In the genomic region with DNA sequence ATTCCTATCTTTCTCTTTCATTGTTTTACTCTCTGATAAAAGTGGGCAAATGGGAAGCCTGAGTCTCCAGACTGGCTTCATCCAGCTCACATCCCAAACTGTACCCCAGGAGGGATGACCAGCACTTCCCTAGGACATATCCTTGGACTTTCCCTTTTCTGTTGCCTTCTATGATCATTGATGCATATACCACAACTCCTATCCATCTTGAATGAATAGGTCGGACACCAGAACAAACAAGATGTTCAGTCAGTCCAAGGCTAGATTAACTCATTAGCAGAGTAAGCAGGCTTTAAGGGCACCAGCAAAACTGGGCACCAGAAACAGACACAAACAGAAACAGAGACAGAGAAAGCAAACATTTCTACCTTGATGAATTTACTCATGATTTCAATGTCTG, we compare ENCODE assay signal across 29 cellular contexts.
DNase-seq lines count a peak whose midpoint lies in the region; ATAC-seq, FAIRE-seq and TF ChIP-seq lines count a peak whose summit lies in the region.
"Had no signal": no experiment of that assay in that cellular context is flagged by ENCODE, and none has a peak within 500 bp of the region (broad histone marks: within the 10 kb centered on the region; RNA-seq: fewer than 3 reads in every experiment).

No MANE protein-coding gene starts in this region.

- H3K23ac ChIP-seq in H1 (ENCODE audit: insufficient read length) (no peak overlapping the region), neuronal stem cell (ENCODE audit: low read depth, low read length, poor library complexity) (no peak overlapping the region)

- H3K18ac ChIP-seq in H1 (ENCODE audit: extremely low read depth, low read length) (0 out of 2 replicates have a peak overlapping the region, but pooled peaks have one; percentile 34), neuronal stem cell (ENCODE audit: low read length) (no peak overlapping the region)

- H3K79me2 ChIP-seq in H1 (ENCODE audit: control insufficient read depth in 1 of 2, insufficient read depth in 2 of 2, low read length in 2 of 2) = no peaks in the 10 kb centered on the region

- no peak for TF ChIP-seq RAD21 in H1 (IDR thresholded peaks at IDR 0.05 in 1 of 2, conservative IDR thresholded peaks at IDR 0.05 in 1 of 2; ENCODE audit: low read depth in 2 of 2, low read length in 2 of 2)

- no peak for TF ChIP-seq EP300 in H1 (IDR thresholded peaks at IDR 0.05; ENCODE audit: borderline replicate concordance in 1 of 2, low read depth in 2 of 2, low read length in 2 of 2)

- H3K9ac ChIP-seq in H1 (replicated peaks in 1 of 4; ENCODE audit: extremely low read depth in 1 of 4, low read depth in 3 of 4, low read length in 3 of 4) (no peak overlapping the region), neuronal stem cell (ENCODE audit: low read depth, low read length, poor library complexity) (no peak overlapping the region)
- H3K9ac ChIP-seq: BLaER1 treated with 17β-estradiol and CSF1 and Interleukin-3, amounts not matched to agents 10 nM and 100 nM had no signal

- no peaks in the 10 kb centered on the region for H3K36me3 ChIP-seq in H1 (ENCODE audit: control insufficient read depth in 2 of 4, insufficient read depth in 4 of 4, low read length in 3 of 4)
- H3K36me3 ChIP-seq in neuronal stem cell (replicated peaks in 1 of 2; ENCODE audit: control insufficient read depth in 2 of 2, insufficient read depth in 2 of 2, low read length in 2 of 2) = no peaks in the 10 kb centered on the region
- H3K36me3 ChIP-seq in adrenal gland (replicated peaks in 1 of 2) = no peaks in the 10 kb centered on the region
- H3K36me3 ChIP-seq: BLaER1 treated with 17β-estradiol and CSF1 and Interleukin-3, amounts not matched to agents 10 nM and 100 nM; SJCRH30 had no signal

- no peaks in the 10 kb centered on the region for H3K9me3 ChIP-seq in H1 (ENCODE audit: insufficient read depth in 2 of 2, low read depth in 1 of 2, low read length in 1 of 2)
- H3K9me3 ChIP-seq in neuronal stem cell (replicated peaks in 1 of 2; ENCODE audit: control insufficient read depth in 2 of 2, insufficient read depth in 1 of 2, low read depth in 1 of 2, low read length in 2 of 2) = no peaks in the 10 kb centered on the region
- H3K9me3 ChIP-seq in adrenal gland (replicated peaks in 1 of 3) = no peaks in the 10 kb centered on the region
- H3K9me3 ChIP-seq: BLaER1 treated with 17β-estradiol and CSF1 and Interleukin-3, amounts not matched to agents 10 nM and 100 nM; SJCRH30 had no signal

- H4K8ac ChIP-seq in H1 (ENCODE audit: extremely low read depth, insufficient read depth, low read length) (no peak overlapping the region), neuronal stem cell (ENCODE audit: low read depth, low read length) (no peak overlapping the region)

- H3K27ac ChIP-seq in H1 (ENCODE audit: low read depth, low read length) (no peak overlapping the region), neuronal stem cell (replicated peaks; ENCODE audit: low read length) (no peak overlapping the region), adrenal gland (no peak overlapping the region)
- H3K27ac ChIP-seq: BLaER1 treated with 17β-estradiol and CSF1 and Interleukin-3, amounts not matched to agents 10 nM and 100 nM; SJCRH30 had no signal

- no peak overlapping the region for H2BK5ac ChIP-seq in H1 (ENCODE audit: low read depth, low read length)
- H2BK5ac ChIP-seq in neuronal stem cell (ENCODE audit: low read length) = no peak overlapping the region

- H3K14ac ChIP-seq in H1 (ENCODE audit: insufficient read length) (no peak overlapping the region), neuronal stem cell (ENCODE audit: low read length) (no peak overlapping the region)

- no peaks in the 10 kb centered on the region for H3K27me3 ChIP-seq in H1 (replicated peaks in 1 of 4; ENCODE audit: control insufficient read depth in 3 of 4, extremely low read depth in 1 of 4, insufficient read depth in 3 of 4, low read length in 3 of 4)
- H3K27me3 ChIP-seq in neuronal stem cell (ENCODE audit: control insufficient read depth in 3 of 3, insufficient read depth in 3 of 3, low read depth in 1 of 3, low read length in 3 of 3) = no peaks in the 10 kb centered on the region
- H3K27me3 ChIP-seq in adrenal gland = no peaks in the 10 kb centered on the region
- H3K27me3 ChIP-seq: BLaER1 treated with 17β-estradiol and CSF1 and Interleukin-3, amounts not matched to agents 10 nM and 100 nM; SJCRH30 had no signal

- H2BK15ac ChIP-seq in H1 (ENCODE audit: low read length) = no peak overlapping the region
- no peak overlapping the region for H2BK15ac ChIP-seq in neuronal stem cell (ENCODE audit: low read length)

- no peaks in the 10 kb centered on the region for H3K79me1 ChIP-seq in H1 (ENCODE audit: low read depth, low read length)
- no peaks in the 10 kb centered on the region for H3K79me1 ChIP-seq in neuronal stem cell (ENCODE audit: low read depth, low read length)

- no peaks in the 10 kb centered on the region for H4K20me1 ChIP-seq in H1 (replicated peaks in 1 of 2; ENCODE audit: control insufficient read depth in 1 of 2, insufficient read depth in 2 of 2, low read length in 2 of 2)
- H4K20me1 ChIP-seq: BLaER1 treated with 17β-estradiol and CSF1 and Interleukin-3, amounts not matched to agents 10 nM and 100 nM had no signal

- no peak overlapping the region for H2AK5ac ChIP-seq in H1 (ENCODE audit: low read depth, low read length)
- no peak overlapping the region for H2AK5ac ChIP-seq in neuronal stem cell (ENCODE audit: low read depth, low read length)

- TF ChIP-seq CTCF in H1 (IDR thresholded peaks at IDR 0.05; ENCODE audit: control extremely low read depth in 1 of 3, insufficient read depth in 1 of 3, low read depth in 1 of 3, low read length in 3 of 3) (no peak), adrenal gland (IDR thresholded peaks at IDR 0.05) (no peak)

- H3K4me3 ChIP-seq in H1 (ENCODE audit: extremely low read depth in 1 of 4, insufficient read depth in 2 of 4, low read depth in 3 of 4, low read length in 4 of 4) (no peak overlapping the region), neuronal stem cell (ENCODE audit: low read length in 2 of 2) (no peak overlapping the region), adrenal gland (no peak overlapping the region)
- H3K4me3 ChIP-seq: BLaER1 treated with 17β-estradiol and CSF1 and Interleukin-3, amounts not matched to agents 10 nM and 100 nM; K562; SJCRH30 had no signal

- H2BK120ac ChIP-seq in H1 (replicated peaks; ENCODE audit: low read depth, low read length) (peak overlapping the region; percentile 64), neuronal stem cell (ENCODE audit: low read depth, low read length) (no peak overlapping the region)

- H3K56ac ChIP-seq in H1 (replicated peaks; ENCODE audit: insufficient read length, low read depth, low read length) = no peak overlapping the region

- no peak overlapping the region for H2BK20ac ChIP-seq in H1 (ENCODE audit: low read length)

- H4K5ac ChIP-seq in H1 (ENCODE audit: insufficient read length, low read depth, low read length) = no peak overlapping the region

- FAIRE-seq in H54 (lab: Jason Lieb, UNC) = peak; percentile 20
- FAIRE-seq in H1 (lab: Jason Lieb, UNC) = no peak
- FAIRE-seq: A204.1, G401.6, HepG2, K562 had no signal

- H3K4me2 ChIP-seq in H1 (ENCODE audit: insufficient read depth in 1 of 2, low read depth in 2 of 2, low read length in 2 of 2) (no peak overlapping the region), neuronal stem cell (ENCODE audit: insufficient read depth, low read length, poor library complexity, severe bottlenecking) (no peak overlapping the region)
- H3K4me2 ChIP-seq: BLaER1 treated with 17β-estradiol and CSF1 and Interleukin-3, amounts not matched to agents 10 nM and 100 nM had no signal

- intact Hi-C loops in adrenal gland (cut with DNase I) = no loop called here

- H3K4me1 ChIP-seq in H1 (replicated peaks in 1 of 4; ENCODE audit: control insufficient read depth in 3 of 4, insufficient read depth in 4 of 4, low read length in 3 of 4) (no peaks in the 10 kb centered on the region), neuronal stem cell (ENCODE audit: control insufficient read depth in 2 of 2, insufficient read depth in 1 of 2, low read depth in 1 of 2, low read length in 2 of 2) (peaks cover 4 to 23% of the 10 kb centered on the region in 2 donors), adrenal gland (replicated peaks in 1 of 2) (no peaks in the 10 kb centered on the region)
- H3K4me1 ChIP-seq: BLaER1 treated with 17β-estradiol and CSF1 and Interleukin-3, amounts not matched to agents 10 nM and 100 nM; SJCRH30 had no signal

- no peak for ATAC-seq in GM21825 (IDR thresholded peaks at IDR 0.05; ENCODE audit: unreplicated experiment)
- no peak for ATAC-seq in GM19035 (IDR thresholded peaks at IDR 0.05; ENCODE audit: unreplicated experiment)
- ATAC-seq: HepG2, K562, PC-3, Right ventricle myocardium inferior had no signal

- 82% methylated on average over 1 of the region's 1 CpG; no CpG with 5 or more reads in 1 of the 2 experiments for WGBS in H1 (ENCODE audit: extremely low coverage in 1 of 2, insufficient coverage in 1 of 2, insufficient read length in 1 of 2, insufficient replicate concordance in 2 of 2, low coverage in 1 of 2, low lambda C conversion rate in 2 of 2, missing lambda C conversion rate in 1 of 2), 2 experiments
- WGBS in neuronal stem cell (ENCODE audit: extremely low coverage in 2 of 2, insufficient read length in 2 of 2, insufficient replicate concordance in 1 of 2), 2 donors = no CpG with 5 or more reads among the region's 1 CpG
- 64 to 83% (median 70%) methylated on average over 1 of the region's 1 CpG for WGBS in adrenal gland, 4 donors

- H2AFZ ChIP-seq in H1 (ENCODE audit: low read length) = no peak overlapping the region
- peak overlapping the region; percentile 81 for H2AFZ ChIP-seq in neuronal stem cell (ENCODE audit: low read length)

- no peak overlapping the region for H3K4ac ChIP-seq in H1 (replicated peaks; ENCODE audit: insufficient read length, low read depth, low read length)
- no peak overlapping the region for H3K4ac ChIP-seq in neuronal stem cell (ENCODE audit: low read length)

- no peaks in the 10 kb centered on the region for H3K23me2 ChIP-seq in H1 (ENCODE audit: low read depth, low read length)

- TF ChIP-seq POLR2A in H54 (IDR thresholded peaks at IDR 0.05; ENCODE audit: low read depth, low read length) (no peak), H1 (IDR thresholded peaks at IDR 0.05; ENCODE audit: control extremely low read depth in 1 of 2, low read depth in 2 of 2, low read length in 2 of 2) (no peak), adrenal gland (IDR thresholded peaks at IDR 0.05) (no peak)

- DNase-seq in H54 (ENCODE audit: insufficient read length, low spot score) = no peak
- no peak for DNase-seq in H1 (ENCODE audit: low read depth in 1 of 2, low spot score in 2 of 2)
- DNase-seq in kidney glomerular epithelial cell (lab: John Stamatoyannopoulos, UW) = peak; percentile 69
- DNase-seq in neuronal stem cell (ENCODE audit: low spot score) = no peak
- DNase-seq in adrenal gland = no peak
- DNase-seq in HT-29 (ENCODE audit: low spot score) = no peak
- DNase-seq: AML-193; CD4-positive, alpha-beta T cell; COR-L47; H7; Kasumi-1; NCI-H1092 treated with DMSO at 0.1 percent for 48 hours; NCI-H1436; NCI-H187; NCI-H2171 treated with DMSO at 0.1 percent for 48 hours; NCI-H345; NCI-H510A treated with DMSO at 0.1 percent for 48 hours; NCI-H748 treated with DMSO at 0.1 percent for 48 hours; NK-92 treated with Interleukin-12 subunit alpha and Interleukin-12 subunit beta, amount 100 ng/mL, for 24 hours; PC-3; SJCRH30 had no signal

- no peak overlapping the region for H4K91ac ChIP-seq in H1 (replicated peaks; ENCODE audit: insufficient read length, low read length)
- H4K91ac ChIP-seq in neuronal stem cell (ENCODE audit: low read depth, low read length, poor library complexity) = no peak overlapping the region

- POLR2A ChIA-PET in H1 (lab: Charles Lee; ENCODE audit: partially characterized antibody) = no interaction called here

- no peak overlapping the region for H2BK12ac ChIP-seq in H1 (ENCODE audit: low read depth, low read length)
- no peak overlapping the region for H2BK12ac ChIP-seq in neuronal stem cell (ENCODE audit: low read length)

- CTCF ChIA-PET in H1 (lab: Charles Lee; ENCODE audit: partially characterized antibody) = no interaction called here
